Comparison of ENCODE assay signal across 31 cellular contexts in the genomic region with DNA sequence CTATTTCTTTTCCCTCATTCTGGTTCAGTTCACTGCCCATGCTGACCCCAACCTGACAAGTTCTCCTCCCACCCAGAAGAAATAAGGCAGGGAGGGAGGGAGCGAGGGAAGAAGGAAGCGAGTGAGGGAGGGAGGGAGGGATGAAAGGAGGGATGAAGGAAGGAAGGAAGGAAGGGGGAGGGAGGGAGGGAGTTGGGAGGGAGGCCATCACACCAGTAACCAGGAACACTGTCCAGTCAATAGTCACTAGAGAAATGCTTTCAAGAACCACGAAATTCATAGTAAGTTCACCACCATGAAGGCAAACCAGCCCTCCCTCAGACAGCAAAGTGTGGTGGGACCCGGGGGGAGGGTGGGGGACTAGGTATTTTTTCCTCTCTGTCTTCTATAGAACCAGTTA.
"Had no signal": no experiment of that assay in that cellular context is flagged by ENCODE, and none has a peak within 500 bp of the region (broad histone marks: within the 10 kb centered on the region; RNA-seq: fewer than 3 reads in every experiment).

No MANE protein-coding gene starts in this region.

- H3K9ac ChIP-seq: KMS-11 had no signal

- H3K4me2 ChIP-seq: KMS-11 had no signal

- H3K27ac ChIP-seq: KMS-11 had no signal

- H3K9me3 ChIP-seq: MG63 had no signal

- H3K4me3 ChIP-seq: MG63 had no signal

- H3K36me3 ChIP-seq: MG63 had no signal

- DNase-seq: Kasumi-1, KG1, MG63, MM.1S, MV-4-11, NCI-H1048, NCI-H1092, NCI-H1092 treated with DMSO at 0.1 percent for 48 hours, NCI-H1105, NCI-H1105 treated with DMSO at 0.1 percent for 48 hours, NCI-H1417 treated with DMSO at 0.1 percent for 48 hours, NCI-H1436, NCI-H1436 treated with DMSO at 0.1 percent for 48 hours, NCI-H146, NCI-H1694, NCI-H1694 treated with DMSO at 0.1 percent for 48 hours, NCI-H187, NCI-H187 treated with DMSO at 0.1 percent for 48 hours, NCI-H1930, NCI-H2029, NCI-H2029 treated with DMSO at 0.1 percent for 48 hours, NCI-H2081, NCI-H2081 treated with DMSO at 0.1 percent for 48 hours, NCI-H2107, NCI-H2171, NCI-H2227 treated with DMSO at 0.1 percent for 48 hours, NCI-H226, NCI-H446, NCI-H446 treated with DMSO at 0.1 percent for 48 hours, NCI-H510A had no signal
